16 cellular contexts compared by ENCODE assay signal in genomic region chr10:46293832-46294640, GRCh38. TPM values are rescaled to one million over a fixed set of nuclear protein-coding genes. Genes with fewer than 3 reads are reported as not detected.
DNase-seq lines count a peak whose midpoint lies in the region; ATAC-seq, FAIRE-seq and TF ChIP-seq lines count a peak whose summit lies in the region.
"Had no signal": no experiment of that assay in that cellular context is flagged by ENCODE, and none has a peak within 500 bp of the region (broad histone marks: within the 10 kb centered on the region; RNA-seq: fewer than 3 reads in every experiment).

No MANE protein-coding gene starts in this region.

- H3K9ac ChIP-seq in keratinocyte (ENCODE audit: control insufficient read depth, extremely low read depth, insufficient read depth, low read length), result no peak overlapping the region

- dilution Hi-C loops in keratinocyte (cut with MboI; ENCODE audit: extremely low pct_ligation_motif_present, low sequenced_read_pairs), result no loop called here

- DNase-seq in A172 (ENCODE audit: low spot score) (peak; percentile 11), ELR (ENCODE audit: low read depth) (peak; percentile 32), Panc1 (ENCODE audit: low read depth, low spot score) (no peak), keratinocyte (ENCODE audit: low read depth, low spot score) (no peak), GM12891 (ENCODE audit: insufficient read length, low spot score) (no peak), NCI-H1092 treated with DMSO at 0.1 percent for 48 hours (lab: John Stamatoyannopoulos, UW) (no peak), GM10266 (ENCODE audit: extremely low spot score) (no peak)
- DNase-seq: activated CD8-positive, alpha-beta memory T cell treated with anti-CD3 and anti-CD28 coated beads for 24 hours; activated naive CD8-positive, alpha-beta T cell treated with anti-CD3 and anti-CD28 coated beads, Interleukin-2, amount 50 U/mL, for 24 hours; CD4-positive, CD25-positive, alpha-beta regulatory T cell; foreskin fibroblast; NCI-H1694 treated with DMSO at 0.1 percent for 48 hours; occipital lobe had no signal

- H3K4me1 ChIP-seq in Panc1 (ENCODE audit: control insufficient read depth, insufficient read depth, low read length) (peaks cover 4% of the 10 kb centered on the region; the same call in 1 of the 2 replicates), keratinocyte (ENCODE audit: control insufficient read depth, extremely low read depth, insufficient read depth, low read length) (no peaks in the 10 kb centered on the region)

- POLR2A ChIA-PET in Panc1 (lab: Charles Lee), result no interaction called here

- intact Hi-C loops in Panc1 (cut with micrococcal nuclease; ENCODE audit: unreplicated experiment), result no loop called here

- H3K36me3 ChIP-seq in Panc1 (ENCODE audit: control insufficient read depth, insufficient read depth, low read length) (no peaks in the 10 kb centered on the region), keratinocyte (ENCODE audit: control insufficient read depth in 2 of 2, extremely low read depth in 1 of 2, insufficient read depth in 2 of 2, low read length in 2 of 2) (no peaks in the 10 kb centered on the region)

- BruUV-seq in Panc1 (replicated peaks; lab: Mats Ljungman, UMichigan), result no TSS peak

- no peaks in the 10 kb centered on the region for H3K9me1 ChIP-seq in keratinocyte (ENCODE audit: control insufficient read depth, extremely low read depth, insufficient read depth, low read length)

- no peak overlapping the region for H3K27ac ChIP-seq in Panc1 (ENCODE audit: low read length)
- H3K27ac ChIP-seq in keratinocyte (ENCODE audit: control insufficient read depth, insufficient read depth, low read length), result no peak overlapping the region
- H3K27ac ChIP-seq: coronary artery had no signal

- H3K79me2 ChIP-seq in keratinocyte (ENCODE audit: control insufficient read depth, insufficient read depth, low read length), result no peaks in the 10 kb centered on the region

- no peaks in the 10 kb centered on the region for H4K20me1 ChIP-seq in keratinocyte (ENCODE audit: control insufficient read depth, extremely low read depth, insufficient read depth, low read length)

- ATAC-seq in Panc1 (peak; percentile 39), GM18868 (IDR thresholded peaks at IDR 0.05; ENCODE audit: unreplicated experiment) (no peak)
- ATAC-seq: left colon had no signal

- no peak overlapping the region for H3K4me2 ChIP-seq in keratinocyte (ENCODE audit: control insufficient read depth, extremely low read depth, insufficient read depth, low read depth, low read length)

- H3K4me3 ChIP-seq in Panc1 (ENCODE audit: low read depth in 2 of 2, low read length in 2 of 2) (no peak overlapping the region), keratinocyte (ENCODE audit: control insufficient read depth in 2 of 3, extremely low read depth in 1 of 3, insufficient read depth in 2 of 3, low read depth in 1 of 3, low read length in 3 of 3) (no peak overlapping the region)
- H3K4me3 ChIP-seq: coronary artery had no signal

- no peak for TF ChIP-seq CTCF in Panc1 (IDR thresholded peaks at IDR 0.05)
- peak in 2 of 3 experiments; percentile 26 to 46 for TF ChIP-seq CTCF in keratinocyte (optimal IDR thresholded peaks at IDR 0.05 in 1 of 3, IDR thresholded peaks at IDR 0.05 in 1 of 3, conservative IDR thresholded peaks at IDR 0.05 in 1 of 3; ENCODE audit: extremely low read depth in 1 of 3, insufficient read depth in 2 of 3, low read length in 3 of 3)
- TF ChIP-seq CTCF in GM10266 (IDR thresholded peaks at IDR 0.05; ENCODE audit: control insufficient read depth, insufficient read depth, low read depth, missing control alignments), result no peak

- TF ChIP-seq POLR2A in GM12891 (IDR thresholded peaks at IDR 0.05; ENCODE audit: low read depth, low read length), result no peak

- in situ Hi-C loops in Panc1 (cut with HindIII; ENCODE audit: low pct_unique_long_range_greater_than_20kb, low sequenced_read_pairs), result no loop called here

- H3K27me3 ChIP-seq in Panc1 (ENCODE audit: control insufficient read depth, insufficient read depth, low read length), result no peaks in the 10 kb centered on the region
- H3K27me3 ChIP-seq in keratinocyte (ENCODE audit: control insufficient read depth, extremely low read depth, insufficient read depth, low read length), result no peaks in the 10 kb centered on the region

- H2AFZ ChIP-seq in keratinocyte (ENCODE audit: control insufficient read depth, low read length), result no peak overlapping the region

- H3K9me3 ChIP-seq in Panc1 (ENCODE audit: control insufficient read depth, insufficient read depth, low read depth, low read length) (no peaks in the 10 kb centered on the region), keratinocyte (ENCODE audit: control insufficient read depth, low read depth, low read length) (no peaks in the 10 kb centered on the region)

- FAIRE-seq in keratinocyte (lab: Jason Lieb, UNC), result no peak
- no peak for FAIRE-seq in GM12891 (lab: Jason Lieb, UNC)

- CTCF ChIA-PET in Panc1 (lab: Charles Lee), result no interaction called here

TF ChIP-seq in GM12891, 5 proteins besides CTCF, POLR2A, EP300 and RAD21:
- TF ChIP-seq PAX5 (IDR thresholded peaks at IDR 0.05; ENCODE audit: insufficient read depth, low read length, severe bottlenecking), result no peak
- no peak for TF ChIP-seq POLR2AphosphoS5 (IDR thresholded peaks at IDR 0.05; ENCODE audit: low read depth, low read length)
- no peak for TF ChIP-seq POU2F2 (IDR thresholded peaks at IDR 0.05; ENCODE audit: low read depth, low read length)
- TF ChIP-seq SPI1 (IDR thresholded peaks at IDR 0.05; ENCODE audit: low read depth, low read length), result no peak
- TF ChIP-seq TAF1 (IDR thresholded peaks at IDR 0.05; ENCODE audit: low read depth, low read length), result no peak

RNA-seq across cellular contexts. Expression of gene ANTXRL, which starts 7.2 kb away (rescaled TPM):
- total RNA-seq in A172 (2014; rRNA removed; shearing (Covaris generic)), result 1.8 TPM in 1 of 2 replicates, not detected in the other
- not detected for total RNA-seq in Panc1 (2021; ENCODE audit: unreplicated experiment)
- polyA plus RNA-seq in Panc1 (2012; ENCODE audit: insufficient read length), result not detected
- not detected in 3 replicates for polyA plus RNA-seq in keratinocyte
- not detected for polyA plus RNA-seq in keratinocyte (2011; ENCODE audit: low read depth)
- not detected in 2 replicates for polyA plus RNA-seq in keratinocyte (2011; cell fraction: cytosol; rRNA removed)
- not detected in 2 replicates for polyA plus RNA-seq in keratinocyte (2011; cell fraction: nucleus; rRNA removed)
- polyA plus RNA-seq in keratinocyte (2012; ENCODE audit: low replicate concordance), result not detected in 2 replicates
- polyA minus RNA-seq in keratinocyte, result not detected in 3 replicates
- not detected for polyA minus RNA-seq in keratinocyte (2011; cell fraction: cytosol; rRNA and poly(A)+ RNA removed)
- polyA minus RNA-seq in keratinocyte (2011; cell fraction: nucleus; rRNA and poly(A)+ RNA removed), result not detected in 2 replicates
- not detected for polyA plus RNA-seq in GM12891 (2012; ENCODE audit: low read depth, missing spikeins)
- total RNA-seq: CD4-positive, CD25-positive, alpha-beta regulatory T cell; left colon; occipital lobe had no signal

Comparison
In these comparisons a context has a peak if more than half of its experiments do, and no peak if none do; other contexts are left out.
1. DNase-seq: peak in A172 (single experiment) and ELR (single experiment); none in Panc1 (single experiment), keratinocyte (single experiment), GM12891 (single experiment), NCI-H1092 treated with DMSO at 0.1 percent for 48 hours (single experiment) and GM10266 (single experiment).
2. CTCF ChIP-seq: peak in keratinocyte (2 of 3); none in Panc1 (single experiment) and GM10266 (single experiment).